In the genomic region with DNA sequence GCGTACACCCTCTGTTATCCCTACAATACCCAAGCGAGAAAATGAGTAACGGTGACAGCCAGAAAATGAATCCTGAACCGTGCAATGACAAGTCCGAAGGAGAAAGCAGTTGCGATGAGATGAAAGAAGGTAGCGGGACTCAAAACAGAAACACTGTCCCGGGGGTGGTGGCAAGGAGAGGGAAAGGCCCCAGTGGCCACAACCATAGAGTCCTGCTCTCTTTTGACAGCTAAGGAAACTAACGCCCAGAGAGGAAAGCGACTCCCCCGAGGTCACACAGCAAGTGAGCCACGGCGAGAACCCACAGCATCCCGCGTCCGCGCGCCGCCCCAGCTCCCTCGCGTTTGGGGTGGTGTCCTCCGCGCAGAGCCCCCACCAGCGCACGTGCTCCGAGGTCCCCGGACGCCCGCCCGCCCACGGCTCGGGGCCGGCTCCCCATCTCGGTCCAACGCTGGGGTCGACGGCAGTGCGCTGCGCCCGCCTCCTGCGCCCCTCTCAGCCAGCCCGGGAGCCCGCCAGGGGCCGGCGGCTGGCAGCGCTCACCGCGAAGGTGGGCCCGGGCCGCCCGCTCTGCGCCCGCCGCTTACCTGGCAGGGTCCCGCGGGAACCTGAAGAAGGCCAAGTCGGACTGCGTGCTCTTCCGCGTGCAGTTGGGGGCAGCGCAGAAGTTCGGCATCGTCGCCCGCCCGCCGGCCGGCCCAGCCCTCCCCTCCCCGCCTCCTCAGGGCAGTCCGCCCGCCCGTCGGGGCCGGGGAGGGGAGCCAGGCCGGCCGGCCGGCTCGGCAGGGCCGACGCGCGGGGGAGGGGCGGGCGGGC, we compare ENCODE assay signal across 8 cellular contexts. TPM values are rescaled to one million over a fixed set of nuclear protein-coding genes. Genes with fewer than 3 reads are reported as not detected.
DNase-seq lines count a peak whose midpoint lies in the region; ATAC-seq and TF ChIP-seq lines count a peak whose summit lies in the region.

No MANE protein-coding gene starts in this region.

- no peak overlapping the region for H4K91ac ChIP-seq in neuronal stem cell (ENCODE audit: low read depth, low read length, poor library complexity)

- no peak overlapping the region for H2BK15ac ChIP-seq in neuronal stem cell (ENCODE audit: low read length)

- H3K9me3 ChIP-seq in HCT116 (ENCODE audit: control insufficient read depth in 1 of 2, insufficient read depth in 1 of 2, low read depth in 1 of 2, low read length in 2 of 2) = no peaks in the 10 kb centered on the region
- peaks cover 0 to 7% of the 10 kb centered on the region in 2 donors for H3K9me3 ChIP-seq in neuronal stem cell (replicated peaks in 1 of 2; ENCODE audit: control insufficient read depth in 2 of 2, insufficient read depth in 1 of 2, low read depth in 1 of 2, low read length in 2 of 2)
- H3K9me3 ChIP-seq in testis = no peaks in the 10 kb centered on the region

- H3K27me3 ChIP-seq in HCT116 (ENCODE audit: insufficient read depth, low read length) = no peaks in the 10 kb centered on the region
- H3K27me3 ChIP-seq in neuronal stem cell (ENCODE audit: control insufficient read depth in 3 of 3, insufficient read depth in 3 of 3, low read depth in 1 of 3, low read length in 3 of 3) = no peaks in the 10 kb centered on the region
- no peaks in the 10 kb centered on the region for H3K27me3 ChIP-seq in testis

- H2BK120ac ChIP-seq in neuronal stem cell (ENCODE audit: low read depth, low read length) = no peak overlapping the region

- H3K4me3 Mint-ChIP-seq in activated T-cell treated with anti-CD3 and anti-CD28 coated beads, Interleukin-2, amount 50 U/mL, for 4 hours = peak overlapping the region; percentile 89

- intact Hi-C loops in HCT116 (cut with micrococcal nuclease) (loop anchor here (5.0 kb wide), 1 partner anchor 62 kb away; no protein-coding TSS in a partner anchor), testis (cut with DNase I; ENCODE audit: low total_unique reads) (no loop called here)

- peak overlapping the region; percentile 84 for H3K9ac ChIP-seq in HCT116 (ENCODE audit: low read length)
- peak overlapping the region; percentile 90 for H3K9ac ChIP-seq in neuronal stem cell (ENCODE audit: low read depth, low read length, poor library complexity)

- no peaks in the 10 kb centered on the region for H4K20me1 ChIP-seq in HCT116 (ENCODE audit: insufficient read depth)

- no peaks in the 10 kb centered on the region for H3K36me3 Mint-ChIP-seq in activated T-cell treated with anti-CD3 and anti-CD28 coated beads, Interleukin-2, amount 50 U/mL, for 4 hours (ENCODE audit: insufficient read depth)

- peaks cover 11% of the 10 kb centered on the region for H3K79me1 ChIP-seq in neuronal stem cell (ENCODE audit: low read depth, low read length)

- no peak for TF ChIP-seq CTCF in HCT116 (IDR thresholded peaks at IDR 0.05 in 2 of 3, conservative IDR thresholded peaks at IDR 0.05 in 1 of 3; ENCODE audit: borderline replicate concordance in 1 of 3, insufficient read depth in 1 of 3, low read depth in 2 of 3, low read length in 2 of 3)
- no peak for TF ChIP-seq CTCF in fibroblast of villous mesenchyme (IDR thresholded peaks at IDR 0.05; ENCODE audit: insufficient read depth, low read depth, low read length)
- no peak for TF ChIP-seq CTCF in testis (IDR thresholded peaks at IDR 0.05)

- CTCF ChIA-PET in HCT116 (lab: Charles Lee) = no interaction called here

- peak; percentile 21 for ATAC-seq in HCT116
- ATAC-seq in activated T-cell treated with anti-CD3 and anti-CD28 coated beads, Interleukin-2, amount 50 U/mL, for 4 hours = peak; percentile 64 to 65
- ATAC-seq in GM21526 (IDR thresholded peaks at IDR 0.05; ENCODE audit: low FRiP score, unreplicated experiment) = no peak

- H2AK5ac ChIP-seq in neuronal stem cell (ENCODE audit: low read depth, low read length) = no peak overlapping the region

- peak overlapping the region; percentile 83 for H3K14ac ChIP-seq in neuronal stem cell (ENCODE audit: low read length)

- WGBS in neuronal stem cell (ENCODE audit: extremely low coverage in 2 of 2, insufficient read length in 2 of 2, insufficient replicate concordance in 1 of 2), 2 donors = no CpG with 5 or more reads among the region's 84 CpGs
- WGBS in testis, 2 donors = 0 to 1% methylated on average over 8 to 51 of the region's 84 CpGs

- peak overlapping the region; percentile 49 for H3K23ac ChIP-seq in neuronal stem cell (ENCODE audit: low read depth, low read length, poor library complexity)

- no peak for TF ChIP-seq POLR2A in HCT116 (IDR thresholded peaks at IDR 0.05; ENCODE audit: borderline replicate concordance, extremely low read depth, insufficient read depth, insufficient read length)
- no peak for TF ChIP-seq POLR2A in testis (IDR thresholded peaks at IDR 0.05)

- peaks cover 6 to 20% of the 10 kb centered on the region in 2 experiments for H3K4me1 ChIP-seq in HCT116 (ENCODE audit: control insufficient read depth in 1 of 2, insufficient read depth in 2 of 2, low read length in 2 of 2)
- peaks cover 7 to 14% of the 10 kb centered on the region in 2 donors for H3K4me1 ChIP-seq in neuronal stem cell (ENCODE audit: control insufficient read depth in 2 of 2, insufficient read depth in 1 of 2, low read depth in 1 of 2, low read length in 2 of 2)
- peaks cover 14% of the 10 kb centered on the region for H3K4me1 ChIP-seq in testis

- peak overlapping the region; percentile 76 to 95 for H3K4me3 ChIP-seq in HCT116 (replicated peaks in 1 of 2; ENCODE audit: low read depth in 1 of 2, low read length in 2 of 2)
- peak overlapping the region; percentile 79 for H3K4me3 ChIP-seq in fibroblast of villous mesenchyme (ENCODE audit: low read depth, low read length)
- H3K4me3 ChIP-seq in neuronal stem cell (ENCODE audit: low read length in 2 of 2) = peak overlapping the region; percentile 67 to 96
- peak overlapping the region; percentile 85 to 94 for H3K4me3 ChIP-seq in testis

- H3K18ac ChIP-seq in neuronal stem cell (ENCODE audit: low read length) = peak overlapping the region; percentile 87

- H3K36me3 ChIP-seq in HCT116 (ENCODE audit: control insufficient read depth in 1 of 2, insufficient read depth in 2 of 2, low read length in 2 of 2) = no peaks in the 10 kb centered on the region; a peak in 1 of 4 replicates
- H3K36me3 ChIP-seq in neuronal stem cell (replicated peaks in 1 of 2; ENCODE audit: control insufficient read depth in 2 of 2, insufficient read depth in 2 of 2, low read length in 2 of 2) = peaks cover 2 to 24% of the 10 kb centered on the region in 2 donors
- no peaks in the 10 kb centered on the region for H3K36me3 ChIP-seq in testis (ENCODE audit: low read depth, missing control alignments)

- H3K9me3 Mint-ChIP-seq in activated T-cell treated with anti-CD3 and anti-CD28 coated beads, Interleukin-2, amount 50 U/mL, for 4 hours = no peaks in the 10 kb centered on the region

- no peak for TF ChIP-seq RAD21 in HCT116 (IDR thresholded peaks at IDR 0.05; ENCODE audit: low read depth)

- H2BK12ac ChIP-seq in neuronal stem cell (ENCODE audit: low read length) = no peak overlapping the region

- H3K27ac ChIP-seq in HCT116 (ENCODE audit: low read depth, low read length) (peak overlapping the region; percentile 79), neuronal stem cell (replicated peaks; ENCODE audit: low read length) (peak overlapping the region; percentile 57), testis (peak overlapping the region; percentile 60 to 87)

- peak overlapping the region; percentile 82 for H3K4me2 ChIP-seq in HCT116 (ENCODE audit: low read length)
- peak overlapping the region; percentile 59 for H3K4me2 ChIP-seq in neuronal stem cell (ENCODE audit: insufficient read depth, low read length, poor library complexity, severe bottlenecking)

- H3K9me2 ChIP-seq in HCT116 (ENCODE audit: insufficient read depth) = no peaks in the 10 kb centered on the region

- H3K4ac ChIP-seq in neuronal stem cell (ENCODE audit: low read length) = no peak overlapping the region

- DNase-seq in GM03348 (ENCODE audit: low spot score) (peak; percentile 53), HCT116 (ENCODE audit: low read depth, low spot score) (no peak), NCI-H526 (lab: John Stamatoyannopoulos, UW) (peak; percentile 5 to 78), fibroblast of villous mesenchyme (ENCODE audit: low read depth) (peak; percentile 12), neuronal stem cell (ENCODE audit: low spot score) (peak; percentile 29), testis (peak; percentile 54)
- peak; percentile 46 for DNase-seq in activated T-cell treated with anti-CD3 and anti-CD28 coated beads, Interleukin-2, amount 50 U/mL, for 4 hours

- peaks cover 52% of the 10 kb centered on the region for H3K79me2 ChIP-seq in HCT116 (ENCODE audit: insufficient read depth, low read length)

- peaks cover 58% of the 10 kb centered on the region for H3K4me1 Mint-ChIP-seq in activated T-cell treated with anti-CD3 and anti-CD28 coated beads, Interleukin-2, amount 50 U/mL, for 4 hours (ENCODE audit: low read depth)

- POLR2A ChIA-PET in HCT116 (lab: Charles Lee) = no interaction called here

- H4K8ac ChIP-seq in neuronal stem cell (ENCODE audit: low read depth, low read length) = no peak overlapping the region

- no TSS peak for BruUV-seq in HCT116 (replicated peaks; lab: Mats Ljungman, UMichigan)

- H3K27me3 Mint-ChIP-seq in activated T-cell treated with anti-CD3 and anti-CD28 coated beads, Interleukin-2, amount 50 U/mL, for 4 hours (ENCODE audit: low read depth) = no peaks in the 10 kb centered on the region

- H2AFZ ChIP-seq in HCT116 (ENCODE audit: low read depth, low read length, poor library complexity, severe bottlenecking) (no peak overlapping the region), neuronal stem cell (ENCODE audit: low read length) (peak overlapping the region; percentile 88)

- no peak overlapping the region for H2BK5ac ChIP-seq in neuronal stem cell (ENCODE audit: low read length)

- RAD21 ChIA-PET in HCT116 (lab: Charles Lee; ENCODE audit: low non-redundant PET in 1 of 2, low total read pairs in 2 of 2, uncharacterized antibody in 2 of 2, unreplicated experiment in 2 of 2) = no interaction called here

RNA-seq across cellular contexts. Expression of gene THAP12, which starts 0.6 kb away (rescaled TPM):
- total RNA-seq in HCT116 (2021; ENCODE audit: unreplicated experiment) (44.1 TPM), fibroblast of villous mesenchyme (44.5 and 47.1 TPM in 2 replicates), testis (10 to 100 TPM; 37.7 to 41.0 TPM)
- 10.6 and 16.1 TPM in 2 replicates for polyA plus RNA-seq in HCT116 (2012)
- total RNA-seq in activated T-cell treated with anti-CD3 and anti-CD28 coated beads, Interleukin-2, amount 50 U/mL, for 4 hours = 10 to 100 TPM; 70.5 to 71.7 (median 71.3) TPM
- polyA plus RNA-seq in neuronal stem cell (2013, experiment 1 of 2) = 48.7 TPM
- 47.2 TPM for polyA plus RNA-seq in neuronal stem cell (2013, experiment 2 of 2)
- polyA plus RNA-seq in testis (ENCODE audit: insufficient read depth, low read depth, low replicate concordance) = 39.8 TPM

RNA-seq across cellular contexts. Expression of gene GVQW3, which starts 0.8 kb away (rescaled TPM):
- total RNA-seq in HCT116 (2021; ENCODE audit: unreplicated experiment) = 4.7 TPM
- 1.1 and 2.0 TPM in 2 replicates for polyA plus RNA-seq in HCT116 (2012)
- total RNA-seq in activated T-cell treated with anti-CD3 and anti-CD28 coated beads, Interleukin-2, amount 50 U/mL, for 4 hours = 1 to 10 TPM; 1.9 to 2.2 (median 2.1) TPM
- 1.7 and 4.2 TPM in 2 replicates for total RNA-seq in fibroblast of villous mesenchyme
- 8.2 TPM for polyA plus RNA-seq in neuronal stem cell (2013, experiment 1 of 2)
- 9.1 TPM for polyA plus RNA-seq in neuronal stem cell (2013, experiment 2 of 2)
- 1 to 10 TPM; 5.9 to 8.2 TPM for total RNA-seq in testis
- 11.0 TPM for polyA plus RNA-seq in testis (ENCODE audit: insufficient read depth, low read depth, low replicate concordance)
